1 cellular context compared by ENCODE assay signal in genomic region chr1:43991476-43992231, GRCh38.
TF ChIP-seq lines count a peak whose summit lies in the region.

TSS of gene CCDC24 (plus strand) at chr1:43991599. CDS start at chr1:43991879, 280 bp downstream.

TF ChIP-seq in IMR-90, 13 proteins besides CTCF, POLR2A, EP300 and RAD21 (continued from another document):
- TF ChIP-seq USF2 (IDR thresholded peaks at IDR 0.05; ENCODE audit: low read depth, low read length) = peak; percentile 50; the same call in 1 of the 2 replicates
- TF ChIP-seq CEBPB (IDR thresholded peaks at IDR 0.05; ENCODE audit: low read depth, low read length) = no peak
- TF ChIP-seq RFX5 (IDR thresholded peaks at IDR 0.05; ENCODE audit: low read depth, low read length) = no peak
- TF ChIP-seq BHLHE40 (IDR thresholded peaks at IDR 0.05; ENCODE audit: low read depth, low read length) = peak; percentile 92
- peak; percentile 74; the same call in 1 of the 2 replicates for TF ChIP-seq MAZ (IDR thresholded peaks at IDR 0.05; ENCODE audit: borderline replicate concordance, low read depth, low read length)
- no peak for TF ChIP-seq CHD1 (IDR thresholded peaks at IDR 0.05; ENCODE audit: low read depth, low read length)
- TF ChIP-seq RCOR1 (IDR thresholded peaks at IDR 0.05; ENCODE audit: insufficient replicate concordance, low read length) = no peak
- TF ChIP-seq SMC3 (IDR thresholded peaks at IDR 0.05; ENCODE audit: low read depth, low read length) = no peak
